20 cellular contexts compared by ENCODE assay signal in genomic region chr2:174716785-174717184, GRCh38. TPM values are rescaled to one million over a fixed set of nuclear protein-coding genes. Genes with fewer than 3 reads are reported as not detected.
DNase-seq lines count a peak whose midpoint lies in the region; ATAC-seq and TF ChIP-seq lines count a peak whose summit lies in the region.
"Had no signal": no experiment of that assay in that cellular context is flagged by ENCODE, and none has a peak within 500 bp of the region (broad histone marks: within the 10 kb centered on the region; RNA-seq: fewer than 3 reads in every experiment).

No MANE protein-coding gene starts in this region.

- H3K27ac ChIP-seq in smooth muscle cell (ENCODE audit: low read depth), result no peak overlapping the region
- no peak overlapping the region for H3K27ac ChIP-seq in left ventricle myocardium inferior (replicated peaks)
- H3K27ac ChIP-seq: Peyer's patch, prostate gland, thoracic aorta had no signal

- H3K4me1 ChIP-seq in smooth muscle cell (ENCODE audit: low read depth), result peaks cover 3% of the 10 kb centered on the region
- H3K4me1 ChIP-seq in left ventricle myocardium inferior, result no peaks in the 10 kb centered on the region
- H3K4me1 ChIP-seq: Peyer's patch, prostate gland had no signal

- CTCF ChIA-PET in T-cell (lab: Charles Lee), result no interaction called here

- ATAC-seq in T-cell (replicated peaks in 1 of 4) (peak; percentile 78 to 87 (median 80)), SK-N-SH treated with all-trans-retinoic acid at 6 μM for 48 hours (no peak), GM19351 (IDR thresholded peaks at IDR 0.05; ENCODE audit: unreplicated experiment) (no peak)

- WGBS in smooth muscle cell (ENCODE audit: low lambda C conversion rate), result 85% methylated on average over 3 of the region's 3 CpGs

- H3K27ac Mint-ChIP-seq in activated CD4-positive, alpha-beta T cell treated with anti-CD3 and anti-CD28 coated beads, Interleukin-2, amount 10 ng/mL, durations not matched to agents 24 days and 14 days, result peak overlapping the region; percentile 16
- peak overlapping the region; percentile 40 to 82 for H3K27ac Mint-ChIP-seq in T-cell

- H3K4me3 ChIP-seq in smooth muscle cell, result no peak overlapping the region
- no peak overlapping the region for H3K4me3 ChIP-seq in left ventricle myocardium inferior
- H3K4me3 ChIP-seq: Peyer's patch, prostate gland, thoracic aorta had no signal

- H3K36me3 ChIP-seq in smooth muscle cell (ENCODE audit: low read depth) (no peaks in the 10 kb centered on the region), left ventricle myocardium inferior (no peaks in the 10 kb centered on the region)
- H3K36me3 ChIP-seq: Peyer's patch, prostate gland, thoracic aorta had no signal

- no peaks in the 10 kb centered on the region for H3K36me3 Mint-ChIP-seq in activated CD4-positive, alpha-beta T cell treated with anti-CD3 and anti-CD28 coated beads, Interleukin-2, amount 10 ng/mL, durations not matched to agents 24 days and 14 days (ENCODE audit: low read depth)
- no peaks in the 10 kb centered on the region for H3K36me3 Mint-ChIP-seq in T-cell

- no peak overlapping the region for H3K9ac ChIP-seq in smooth muscle cell (ENCODE audit: low read depth)

- no peaks in the 10 kb centered on the region for H3K9me3 Mint-ChIP-seq in activated CD4-positive, alpha-beta T cell treated with anti-CD3 and anti-CD28 coated beads, Interleukin-2, amount 10 ng/mL, durations not matched to agents 24 days and 14 days
- H3K9me3 Mint-ChIP-seq in T-cell, result peaks cover 0 to 4% (median 0%) of the 10 kb centered on the region in 3 donors

- H3K27me3 ChIP-seq in smooth muscle cell (ENCODE audit: low read depth) (no peaks in the 10 kb centered on the region), left ventricle myocardium inferior (ENCODE audit: low read depth) (no peaks in the 10 kb centered on the region)
- H3K27me3 ChIP-seq: Peyer's patch had no signal

- H3K4me3 Mint-ChIP-seq in activated CD4-positive, alpha-beta T cell treated with anti-CD3 and anti-CD28 coated beads, Interleukin-2, amount 10 ng/mL, durations not matched to agents 24 days and 14 days, result peak overlapping the region; percentile 63
- H3K4me3 Mint-ChIP-seq in T-cell, result peak overlapping the region; percentile 61 to 73 (median 72)
- H3K4me3 Mint-ChIP-seq: neural crest cell had no signal

- intact Hi-C loops in activated CD4-positive, alpha-beta T cell treated with anti-CD3 and anti-CD28 coated beads, Interleukin-2, amount 10 ng/mL, durations not matched to agents 24 days and 14 days (cut with micrococcal nuclease), result loop anchor here (2.0 kb wide), 1 partner anchor 34 kb away; no protein-coding TSS in a partner anchor
- intact Hi-C loops in left ventricle myocardium inferior (cut with micrococcal nuclease), result no loop called here

- no peaks in the 10 kb centered on the region for H3K9me3 ChIP-seq in smooth muscle cell (replicated peaks; ENCODE audit: low read depth)
- peaks cover 3% of the 10 kb centered on the region for H3K9me3 ChIP-seq in left ventricle myocardium inferior (replicated peaks)
- H3K9me3 ChIP-seq: Peyer's patch, prostate gland, thoracic aorta had no signal

- no peak overlapping the region for H2AFZ ChIP-seq in smooth muscle cell (ENCODE audit: low read depth)

- H3K4me2 ChIP-seq in smooth muscle cell, result peak overlapping the region; percentile 2

- H3K27me3 Mint-ChIP-seq in activated CD4-positive, alpha-beta T cell treated with anti-CD3 and anti-CD28 coated beads, Interleukin-2, amount 10 ng/mL, durations not matched to agents 24 days and 14 days, result peaks cover 12% of the 10 kb centered on the region
- no peaks in the 10 kb centered on the region for H3K27me3 Mint-ChIP-seq in T-cell

- POLR2A ChIA-PET in T-cell (lab: Charles Lee), result no interaction called here

- H3F3A ChIP-seq in smooth muscle cell (ENCODE audit: low read depth), result no peaks in the 10 kb centered on the region

- H3K4me1 Mint-ChIP-seq in activated CD4-positive, alpha-beta T cell treated with anti-CD3 and anti-CD28 coated beads, Interleukin-2, amount 10 ng/mL, durations not matched to agents 24 days and 14 days, result peaks cover 27% of the 10 kb centered on the region
- peaks cover 33 to 47% (median 36%) of the 10 kb centered on the region in 3 donors for H3K4me1 Mint-ChIP-seq in T-cell
- H3K4me1 Mint-ChIP-seq: neural crest cell had no signal

- H3K79me2 ChIP-seq in smooth muscle cell (ENCODE audit: low read depth), result no peaks in the 10 kb centered on the region

- peak; percentile 76 for DNase-seq in activated CD4-positive, alpha-beta T cell treated with anti-CD3 and anti-CD28 coated beads, Interleukin-2, amount 10 ng/mL, durations not matched to agents 24 days and 14 days
- no peak for DNase-seq in activated CD4-positive, alpha-beta T cell treated with anti-CD3 and anti-CD28 coated beads, Interleukin-2, amount 50 U/mL, for 4 hours
- DNase-seq in T-cell, result peak in 10 of 34 experiments; percentile 4 to 26 (median 16)
- DNase-seq in astrocyte of the hippocampus (ENCODE audit: low read depth, low spot score), result peak; percentile 10
- DNase-seq in smooth muscle cell (lab: John Stamatoyannopoulos, UW; ENCODE audit: unreplicated experiment), result no peak
- DNase-seq in left ventricle myocardium inferior, result no peak
- DNase-seq: activated CD4-positive, CD25-positive, alpha-beta regulatory T cell treated with anti-CD3 and anti-CD28 coated beads, Interleukin-2, amount 50 U/mL, for 72 hours; C1 segment of cervical spinal cord; DMS153; Karpas-422; NCI-H1092 treated with DMSO at 0.1 percent for 48 hours; NCI-H2107; NCI-H82; Peyer's patch; stimulated activated CD8-positive, alpha-beta memory T cell treated with anti-CD3 and anti-CD28 coated beads, Interleukin-4, amount 100 ng/mL, for 48 hours had no signal

- H4K20me1 ChIP-seq in smooth muscle cell (ENCODE audit: low read depth), result no peaks in the 10 kb centered on the region

- no peak for TF ChIP-seq CTCF in smooth muscle cell (IDR thresholded peaks at IDR 0.05; ENCODE audit: borderline replicate concordance, insufficient read depth, poor library complexity, severe bottlenecking)
- no peak for TF ChIP-seq CTCF in left ventricle myocardium inferior (IDR thresholded peaks at IDR 0.05; ENCODE audit: borderline replicate concordance)

TF ChIP-seq in SK-N-SH treated with all-trans-retinoic acid at 6 μM for 48 hours, 23 proteins besides CTCF, POLR2A, EP300 and RAD21:
- no peak for TF ChIP-seq GLIS3 (CRISPR knock-in tag; IDR thresholded peaks at IDR 0.05)
- no peak for TF ChIP-seq PATZ1 (CRISPR knock-in tag; IDR thresholded peaks at IDR 0.05; ENCODE audit: borderline replicate concordance)
- no peak for TF ChIP-seq ARNTL (CRISPR knock-in tag; IDR thresholded peaks at IDR 0.05; ENCODE audit: borderline replicate concordance, low read depth)
- no peak for TF ChIP-seq ZC3H10 (CRISPR knock-in tag; IDR thresholded peaks at IDR 0.05)
- TF ChIP-seq CSDC2 (CRISPR knock-in tag; IDR thresholded peaks at IDR 0.05), result no peak

RNA-seq across cellular contexts. Expression of gene CHRNA1, which starts 47.5 kb away (rescaled TPM):
- not detected in 2 replicates for total RNA-seq in activated CD4-positive, alpha-beta T cell treated with anti-CD3 and anti-CD28 coated beads, Interleukin-2, amount 10 ng/mL, durations not matched to agents 24 days and 14 days
- total RNA-seq in T-cell (under 1 TPM in 1 of 5 donors, not detected in 4; 0.23 TPM), smooth muscle cell (1.0 and 1.3 TPM in 2 replicates), left ventricle myocardium inferior (0.33 TPM)
- polyA plus RNA-seq in smooth muscle cell, result 1.2 and 3.1 TPM in 2 replicates
- total RNA-seq: neural crest cell, Peyer's patch had no signal

Comparison
In these comparisons a context has a peak if more than half of its experiments do, and no peak if none do; other contexts are left out.
1. DNase-seq: peak in activated CD4-positive, alpha-beta T cell treated with anti-CD3 and anti-CD28 coated beads, Interleukin-2, amount 10 ng/mL, durations not matched to agents 24 days and 14 days (single experiment) and astrocyte of the hippocampus (single experiment); none in activated CD4-positive, alpha-beta T cell treated with anti-CD3 and anti-CD28 coated beads, Interleukin-2, amount 50 U/mL, for 4 hours (0 of 2), smooth muscle cell (single experiment) and left ventricle myocardium inferior (single experiment).
2. ATAC-seq: peak in T-cell (4 of 4); none in SK-N-SH treated with all-trans-retinoic acid at 6 μM for 48 hours (single experiment) and GM19351 (single experiment).